ENCODE assay signal across 12 cellular contexts in genomic region chr11:27464155-27464759, GRCh38. TPM values are rescaled to one million over a fixed set of nuclear protein-coding genes. Genes with fewer than 3 reads are reported as not detected.
DNase-seq lines count a peak whose midpoint lies in the region; ATAC-seq and TF ChIP-seq lines count a peak whose summit lies in the region.
"Had no signal": no experiment of that assay in that cellular context is flagged by ENCODE, and none has a peak within 500 bp of the region (broad histone marks: within the 10 kb centered on the region; RNA-seq: fewer than 3 reads in every experiment).

No MANE protein-coding gene starts in this region.

- H3K27ac ChIP-seq in HEK293 (ENCODE audit: extremely low read depth, low read depth, low read length) (no peak overlapping the region), VCaP (peak overlapping the region; percentile 23; the same call in 1 of the 2 replicates), right atrium auricular region (peak overlapping the region; percentile 35 to 65), sigmoid colon (peak overlapping the region; percentile 46 to 56 (median 54))

- CTCF ChIA-PET in HEK293 (lab: Yijun Ruan, JAX): interaction anchor here (0.5 to 1.4 kb wide), 3 partner anchors 18 to 38 kb away, joined by 3 to 10 read pairs (median 3); no protein-coding TSS in a partner anchor

- no peaks in the 10 kb centered on the region for H3K36me3 ChIP-seq in HEK293 (ENCODE audit: control insufficient read depth in 2 of 2, insufficient read depth in 1 of 2, low read length in 2 of 2)
- no peaks in the 10 kb centered on the region for H3K36me3 ChIP-seq in right atrium auricular region
- no peaks in the 10 kb centered on the region for H3K36me3 ChIP-seq in sigmoid colon

- no peaks in the 10 kb centered on the region for H3K36me3 Mint-ChIP-seq in glutamatergic neuron (ENCODE audit: unreplicated experiment)

- H3K4me1 ChIP-seq in HEK293 (ENCODE audit: control insufficient read depth, insufficient read depth, low read length) (peaks cover 7% of the 10 kb centered on the region; the same call in 1 of the 2 replicates), right atrium auricular region (peaks cover 0 to 55% of the 10 kb centered on the region in 2 donors), sigmoid colon (peaks cover 0 to 68% (median 49%) of the 10 kb centered on the region in 4 donors)

- POLR2A ChIA-PET in HEK293 (lab: Yijun Ruan, JAX): interaction anchor here (0.8 to 1.3 kb wide), 3 partner anchors 9 to 101 kb away, joined by 3 to 6 read pairs (median 4); partner anchors contain the start of genes CCDC34 and LGR4

- H3K27ac Mint-ChIP-seq in glutamatergic neuron (ENCODE audit: unreplicated experiment): no peak overlapping the region

- peaks cover 48% of the 10 kb centered on the region for H3K4me1 Mint-ChIP-seq in glutamatergic neuron (ENCODE audit: low read depth, unreplicated experiment)

- H3K9me3 ChIP-seq in HEK293 (ENCODE audit: control insufficient read depth, insufficient read depth, low read depth, low read length) (no peaks in the 10 kb centered on the region), right atrium auricular region (no peaks in the 10 kb centered on the region), sigmoid colon (no peaks in the 10 kb centered on the region)

- DNase-seq in right atrium auricular region (ENCODE audit: low spot score) (no peak), sigmoid colon (no peak), posterior cingulate gyrus (no peak), anterior cingulate cortex (lab: John Stamatoyannopoulos, UW) (no peak), glutamatergic neuron (no peak)
- DNase-seq: activated T-cell treated with anti-CD3 and anti-CD28 coated beads, Interleukin-2, amount 50 U/mL, for 4 hours; midbrain; NCI-H1048 had no signal

- no peak for ATAC-seq in HG02981 (IDR thresholded peaks at IDR 0.05; ENCODE audit: unreplicated experiment)
- ATAC-seq: activated T-cell treated with anti-CD3 and anti-CD28 coated beads, Interleukin-2, amount 50 U/mL, for 4 hours had no signal

- no peak for TF ChIP-seq CTCF in HEK293 (tag by site-specific recombination; IDR thresholded peaks at IDR 0.05)
- no peak for TF ChIP-seq CTCF in VCaP (conservative IDR thresholded peaks at IDR 0.05)
- TF ChIP-seq CTCF in right atrium auricular region (IDR thresholded peaks at IDR 0.05): no peak
- no peak for TF ChIP-seq CTCF in sigmoid colon (IDR thresholded peaks at IDR 0.05)
- no peak for TF ChIP-seq CTCF in glutamatergic neuron (IDR thresholded peaks at IDR 0.05; ENCODE audit: partially characterized antibody, unreplicated experiment)

- WGBS in sigmoid colon, 2 donors: 21 to 61% methylated on average over 3 of the region's 3 CpGs

- H3K27me3 ChIP-seq in right atrium auricular region: no peaks in the 10 kb centered on the region
- no peaks in the 10 kb centered on the region for H3K27me3 ChIP-seq in sigmoid colon

- intact Hi-C loops in sigmoid colon (cut with DNase I): no loop called here
- intact Hi-C loops in posterior cingulate gyrus (cut with DNase I): no loop called here

- H3K9me3 Mint-ChIP-seq in glutamatergic neuron (ENCODE audit: unreplicated experiment): peaks cover 3% of the 10 kb centered on the region
- H3K9me3 Mint-ChIP-seq: activated T-cell treated with anti-CD3 and anti-CD28 coated beads, Interleukin-2, amount 50 U/mL, for 4 hours had no signal

- no peaks in the 10 kb centered on the region for H3K27me3 Mint-ChIP-seq in glutamatergic neuron (ENCODE audit: unreplicated experiment)

- TF ChIP-seq POLR2A in sigmoid colon (IDR thresholded peaks at IDR 0.05): no peak

- no peak overlapping the region for H3K4me3 Mint-ChIP-seq in glutamatergic neuron (ENCODE audit: unreplicated experiment)
- H3K4me3 Mint-ChIP-seq: activated T-cell treated with anti-CD3 and anti-CD28 coated beads, Interleukin-2, amount 50 U/mL, for 4 hours had no signal

- no peak for TF ChIP-seq EP300 in sigmoid colon (IDR thresholded peaks at IDR 0.05)

- H3K4me3 ChIP-seq in HEK293 (ENCODE audit: low read depth, low read length): no peak overlapping the region
- no peak overlapping the region for H3K4me3 ChIP-seq in right atrium auricular region
- no peak overlapping the region for H3K4me3 ChIP-seq in sigmoid colon

TF ChIP-seq in HEK293, 187 proteins besides CTCF, POLR2A, EP300 and RAD21 (continues in another document):
- TF ChIP-seq KLF10 (tag by site-specific recombination; IDR thresholded peaks at IDR 0.05) (0 out of 2 replicates have a peak, but pooled peaks have one; percentile 15), FEZF1 (tag by site-specific recombination; IDR thresholded peaks at IDR 0.05) (peak; percentile 25; the same call in 1 of the 2 replicates), OSR2 (tag by site-specific recombination; IDR thresholded peaks at IDR 0.05) (peak; percentile 25; the same call in 1 of the 2 replicates), ZNF488 (tag by site-specific recombination; IDR thresholded peaks at IDR 0.05) (no peak), ZBTB48 (tag by site-specific recombination; IDR thresholded peaks at IDR 0.05) (peak; percentile 84), ZNF843 (tag by site-specific recombination; IDR thresholded peaks at IDR 0.05) (peak; percentile 56; the same call in 1 of the 2 replicates), MZF1 (tag by site-specific recombination; IDR thresholded peaks at IDR 0.05; ENCODE audit: borderline replicate concordance) (peak; percentile 83; the same call in 1 of the 2 replicates), ZNF777 (tag by site-specific recombination; IDR thresholded peaks at IDR 0.05; ENCODE audit: borderline replicate concordance) (no peak), GLIS1 (tag by site-specific recombination; IDR thresholded peaks at IDR 0.05) (peak; percentile 49; the same call in 1 of the 2 replicates), PRDM4 (tag by site-specific recombination; IDR thresholded peaks at IDR 0.05) (peak; percentile 83), ZNF580 (tag by site-specific recombination; IDR thresholded peaks at IDR 0.05) (no peak), SP7 (tag by site-specific recombination; IDR thresholded peaks at IDR 0.05) (peak; percentile 66), IKZF3 (tag by site-specific recombination; IDR thresholded peaks at IDR 0.05) (0 out of 2 replicates have a peak, but pooled peaks have one; percentile 15), PRDM1 (tag by site-specific recombination; IDR thresholded peaks at IDR 0.05) (0 out of 2 replicates have a peak, but pooled peaks have one; percentile 10), ZNF530 (tag by site-specific recombination; IDR thresholded peaks at IDR 0.05; ENCODE audit: low read depth) (no peak), ZNF366 (tag by site-specific recombination; conservative IDR thresholded peaks at IDR 0.05) (peak; percentile 30; the same call in 1 of the 2 replicates), ZNF549 (tag by site-specific recombination; IDR thresholded peaks at IDR 0.05) (no peak), SCRT1 (tag by site-specific recombination; IDR thresholded peaks at IDR 0.05; ENCODE audit: borderline replicate concordance) (no peak)
- TF ChIP-seq, protein P1, sequence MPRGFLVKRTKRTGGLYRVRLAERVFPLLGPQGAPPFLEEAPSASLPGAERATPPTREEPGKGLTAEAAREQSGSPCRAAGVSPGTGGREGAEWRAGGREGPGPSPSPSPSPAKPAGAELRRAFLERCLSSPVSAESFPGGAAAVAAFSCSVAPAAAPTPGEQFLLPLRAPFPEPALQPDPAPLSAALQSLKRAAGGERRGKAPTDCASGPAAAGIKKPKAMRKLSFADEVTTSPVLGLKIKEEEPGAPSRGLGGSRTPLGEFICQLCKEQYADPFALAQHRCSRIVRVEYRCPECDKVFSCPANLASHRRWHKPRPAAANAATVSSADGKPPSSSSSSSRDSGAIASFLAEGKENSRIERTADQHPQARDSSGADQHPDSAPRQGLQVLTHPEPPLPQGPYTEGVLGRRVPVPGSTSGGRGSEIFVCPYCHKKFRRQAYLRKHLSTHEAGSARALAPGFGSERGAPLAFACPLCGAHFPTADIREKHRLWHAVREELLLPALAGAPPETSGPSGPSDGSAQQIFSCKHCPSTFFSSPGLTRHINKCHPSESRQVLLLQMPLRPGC (tag by site-specific recombination; IDR thresholded peaks at IDR 0.05): peak; percentile 77

RNA-seq across cellular contexts. Expression of gene LGR4, which starts 8.3 kb away (rescaled TPM):
- 10 to 100 TPM; 31.1 to 40.6 TPM for total RNA-seq in right atrium auricular region
- total RNA-seq in sigmoid colon: 10 to 100 TPM; 29.9 to 44.3 (median 38.6) TPM
- 10 to 100 TPM; 11.3 to 23.5 (median 12.6) TPM for polyA plus RNA-seq in sigmoid colon
- 87.1 TPM for total RNA-seq in glutamatergic neuron (ENCODE audit: unreplicated experiment)
- total RNA-seq: T-helper 1 cell treated with Interleukin-12 subunit alpha and Interleukin-12 subunit beta and Interleukin-4 antibody, amounts not matched to agents 30 ng/mL and 1 ng/mL, for 36 hours had no signal

RNA-seq across cellular contexts. Expression of gene LIN7C, which starts 42.3 kb away (rescaled TPM):
- total RNA-seq in right atrium auricular region (10 to 100 TPM; 18.8 to 23.7 TPM), sigmoid colon (10 to 100 TPM; 34.3 to 53.3 (median 48.9) TPM), glutamatergic neuron (ENCODE audit: unreplicated experiment) (44.7 TPM)
- 10 to 100 TPM in 2 of 3 donors, 1 to 10 TPM in 1; 9.0 to 13.4 (median 12.1) TPM for polyA plus RNA-seq in sigmoid colon
